ENCODE assay signal across 1 cellular context in the genomic region with DNA sequence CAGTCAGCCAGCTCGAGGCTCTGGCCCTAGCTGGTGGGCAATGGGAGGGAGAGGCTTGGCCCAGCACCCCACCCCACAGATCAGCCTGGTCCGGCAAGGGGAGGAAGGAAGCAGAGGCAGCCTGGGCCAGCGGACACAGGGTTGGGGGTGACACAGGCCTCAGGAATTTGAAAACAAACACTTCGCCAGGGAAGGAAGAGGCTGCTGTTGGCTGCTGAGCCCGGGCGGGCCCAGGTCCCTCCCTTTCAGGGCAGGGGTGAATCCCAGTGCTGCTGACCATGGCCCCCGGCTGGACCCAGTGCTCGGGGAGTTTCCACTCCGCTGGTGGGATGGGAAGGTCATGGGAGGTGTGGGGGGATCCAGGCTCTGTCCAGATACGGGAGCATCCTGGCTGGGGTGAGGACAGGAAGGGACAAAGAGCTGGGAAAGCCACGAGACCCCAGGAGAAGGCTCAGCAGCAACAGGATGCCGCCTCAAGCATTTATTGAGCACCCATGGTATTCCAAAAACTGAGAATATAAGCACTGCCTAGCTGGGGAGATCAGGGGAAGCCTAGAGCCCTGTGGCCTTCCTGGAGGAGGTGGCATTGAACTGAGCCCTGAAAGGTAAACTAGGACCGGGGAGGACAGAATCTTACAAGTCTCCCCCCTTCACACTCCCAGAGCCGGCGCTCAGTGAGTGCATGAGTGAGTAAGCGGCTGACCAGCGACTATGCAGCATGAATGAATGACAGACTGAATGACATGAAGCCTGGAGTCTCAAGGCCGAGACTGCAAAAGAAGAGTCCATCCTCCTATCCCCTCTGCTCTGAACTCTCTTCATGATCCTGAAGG.
TF ChIP-seq lines count a peak whose summit lies in the region.

No MANE protein-coding gene starts in this region.

TF ChIP-seq in HepG2, 621 proteins besides CTCF, POLR2A, EP300 and RAD21 (continued from another document and continues in another):
- TF ChIP-seq, protein P1, sequence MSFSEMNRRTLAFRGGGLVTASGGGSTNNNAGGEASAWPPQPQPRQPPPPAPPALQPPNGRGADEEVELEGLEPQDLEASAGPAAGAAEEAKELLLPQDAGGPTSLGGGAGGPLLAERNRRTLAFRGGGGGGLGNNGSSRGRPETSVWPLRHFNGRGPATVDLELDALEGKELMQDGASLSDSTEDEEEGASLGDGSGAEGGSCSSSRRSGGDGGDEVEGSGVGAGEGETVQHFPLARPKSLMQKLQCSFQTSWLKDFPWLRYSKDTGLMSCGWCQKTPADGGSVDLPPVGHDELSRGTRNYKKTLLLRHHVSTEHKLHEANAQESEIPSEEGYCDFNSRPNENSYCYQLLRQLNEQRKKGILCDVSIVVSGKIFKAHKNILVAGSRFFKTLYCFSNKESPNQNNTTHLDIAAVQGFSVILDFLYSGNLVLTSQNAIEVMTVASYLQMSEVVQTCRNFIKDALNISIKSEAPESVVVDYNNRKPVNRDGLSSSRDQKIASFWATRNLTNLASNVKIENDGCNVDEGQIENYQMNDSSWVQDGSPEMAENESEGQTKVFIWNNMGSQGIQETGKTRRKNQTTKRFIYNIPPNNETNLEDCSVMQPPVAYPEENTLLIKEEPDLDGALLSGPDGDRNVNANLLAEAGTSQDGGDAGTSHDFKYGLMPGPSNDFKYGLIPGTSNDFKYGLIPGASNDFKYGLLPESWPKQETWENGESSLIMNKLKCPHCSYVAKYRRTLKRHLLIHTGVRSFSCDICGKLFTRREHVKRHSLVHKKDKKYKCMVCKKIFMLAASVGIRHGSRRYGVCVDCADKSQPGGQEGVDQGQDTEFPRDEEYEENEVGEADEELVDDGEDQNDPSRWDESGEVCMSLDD (CRISPR knock-in tag; IDR thresholded peaks at IDR 0.05; ENCODE audit: borderline replicate concordance) = no peak; the same call in 1 of the 2 replicates
- peak; percentile 39 for TF ChIP-seq AGO1 (IDR thresholded peaks at IDR 0.05; ENCODE audit: low read depth, low read length, poor library complexity, severe bottlenecking)
- TF ChIP-seq, protein P2, sequence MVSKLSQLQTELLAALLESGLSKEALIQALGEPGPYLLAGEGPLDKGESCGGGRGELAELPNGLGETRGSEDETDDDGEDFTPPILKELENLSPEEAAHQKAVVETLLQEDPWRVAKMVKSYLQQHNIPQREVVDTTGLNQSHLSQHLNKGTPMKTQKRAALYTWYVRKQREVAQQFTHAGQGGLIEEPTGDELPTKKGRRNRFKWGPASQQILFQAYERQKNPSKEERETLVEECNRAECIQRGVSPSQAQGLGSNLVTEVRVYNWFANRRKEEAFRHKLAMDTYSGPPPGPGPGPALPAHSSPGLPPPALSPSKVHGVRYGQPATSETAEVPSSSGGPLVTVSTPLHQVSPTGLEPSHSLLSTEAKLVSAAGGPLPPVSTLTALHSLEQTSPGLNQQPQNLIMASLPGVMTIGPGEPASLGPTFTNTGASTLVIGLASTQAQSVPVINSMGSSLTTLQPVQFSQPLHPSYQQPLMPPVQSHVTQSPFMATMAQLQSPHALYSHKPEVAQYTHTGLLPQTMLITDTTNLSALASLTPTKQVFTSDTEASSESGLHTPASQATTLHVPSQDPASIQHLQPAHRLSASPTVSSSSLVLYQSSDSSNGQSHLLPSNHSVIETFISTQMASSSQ (IDR thresholded peaks at IDR 0.05; ENCODE audit: low read depth) = peak; percentile 34; the same call in 1 of the 2 replicates
- TF ChIP-seq, protein P2 (CRISPR knock-in tag; IDR thresholded peaks at IDR 0.05; ENCODE audit: borderline replicate concordance) = peak; percentile 64; the same call in 1 of the 2 replicates
- no peak for TF ChIP-seq ZNF264 (CRISPR knock-in tag; IDR thresholded peaks at IDR 0.05)
- no peak for TF ChIP-seq BRCA1 (CRISPR knock-in tag; IDR thresholded peaks at IDR 0.05)
- TF ChIP-seq ZNF333 (CRISPR knock-in tag; IDR thresholded peaks at IDR 0.05; ENCODE audit: borderline replicate concordance) = no peak
- TF ChIP-seq ZNF557 (CRISPR knock-in tag; IDR thresholded peaks at IDR 0.05) = no peak; the same call in 1 of the 2 replicates
- TF ChIP-seq ZNF781 (CRISPR knock-in tag; IDR thresholded peaks at IDR 0.05; ENCODE audit: borderline replicate concordance, not compliant biosample characterization) = peak; percentile 82
- TF ChIP-seq, protein P3, sequence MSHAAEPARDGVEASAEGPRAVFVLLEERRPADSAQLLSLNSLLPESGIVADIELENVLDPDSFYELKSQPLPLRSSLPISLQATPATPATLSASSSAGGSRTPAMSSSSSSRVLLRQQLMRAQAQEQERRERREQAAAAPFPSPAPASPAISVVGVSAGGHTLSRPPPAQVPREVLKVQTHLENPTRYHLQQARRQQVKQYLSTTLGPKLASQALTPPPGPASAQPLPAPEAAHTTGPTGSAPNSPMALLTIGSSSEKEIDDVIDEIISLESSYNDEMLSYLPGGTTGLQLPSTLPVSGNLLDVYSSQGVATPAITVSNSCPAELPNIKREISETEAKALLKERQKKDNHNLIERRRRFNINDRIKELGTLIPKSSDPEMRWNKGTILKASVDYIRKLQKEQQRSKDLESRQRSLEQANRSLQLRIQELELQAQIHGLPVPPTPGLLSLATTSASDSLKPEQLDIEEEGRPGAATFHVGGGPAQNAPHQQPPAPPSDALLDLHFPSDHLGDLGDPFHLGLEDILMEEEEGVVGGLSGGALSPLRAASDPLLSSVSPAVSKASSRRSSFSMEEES (CRISPR knock-in tag; IDR thresholded peaks at IDR 0.05) = no peak; the same call in 1 of the 2 replicates
- no peak for TF ChIP-seq TBX3 (IDR thresholded peaks at IDR 0.05; ENCODE audit: borderline replicate concordance)
- peak; percentile 97 for TF ChIP-seq JUN (CRISPR knock-in tag; IDR thresholded peaks at IDR 0.05)
- TF ChIP-seq SP2 (CRISPR knock-in tag; IDR thresholded peaks at IDR 0.05) = no peak
- TF ChIP-seq, protein P4, sequence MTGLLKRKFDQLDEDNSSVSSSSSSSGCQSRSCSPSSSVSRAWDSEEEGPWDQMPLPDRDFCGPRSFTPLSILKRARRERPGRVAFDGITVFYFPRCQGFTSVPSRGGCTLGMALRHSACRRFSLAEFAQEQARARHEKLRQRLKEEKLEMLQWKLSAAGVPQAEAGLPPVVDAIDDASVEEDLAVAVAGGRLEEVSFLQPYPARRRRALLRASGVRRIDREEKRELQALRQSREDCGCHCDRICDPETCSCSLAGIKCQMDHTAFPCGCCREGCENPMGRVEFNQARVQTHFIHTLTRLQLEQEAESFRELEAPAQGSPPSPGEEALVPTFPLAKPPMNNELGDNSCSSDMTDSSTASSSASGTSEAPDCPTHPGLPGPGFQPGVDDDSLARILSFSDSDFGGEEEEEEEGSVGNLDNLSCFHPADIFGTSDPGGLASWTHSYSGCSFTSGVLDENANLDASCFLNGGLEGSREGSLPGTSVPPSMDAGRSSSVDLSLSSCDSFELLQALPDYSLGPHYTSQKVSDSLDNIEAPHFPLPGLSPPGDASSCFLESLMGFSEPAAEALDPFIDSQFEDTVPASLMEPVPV (CRISPR knock-in tag; IDR thresholded peaks at IDR 0.05) = no peak
- TF ChIP-seq SRSF4 (IDR thresholded peaks at IDR 0.05; ENCODE audit: low read depth, low read length, poor library complexity, severe bottlenecking) = no peak
- TF ChIP-seq GTF3A (CRISPR knock-in tag; conservative IDR thresholded peaks at IDR 0.05) = no peak
- TF ChIP-seq SP4 (CRISPR knock-in tag; IDR thresholded peaks at IDR 0.05) = no peak; the same call in 1 of the 2 replicates
- peak; percentile 84 for TF ChIP-seq ZFX (CRISPR knock-in tag; IDR thresholded peaks at IDR 0.05; ENCODE audit: low read depth)
- TF ChIP-seq AHR (CRISPR knock-in tag; IDR thresholded peaks at IDR 0.05) = no peak
- TF ChIP-seq, protein P5, sequence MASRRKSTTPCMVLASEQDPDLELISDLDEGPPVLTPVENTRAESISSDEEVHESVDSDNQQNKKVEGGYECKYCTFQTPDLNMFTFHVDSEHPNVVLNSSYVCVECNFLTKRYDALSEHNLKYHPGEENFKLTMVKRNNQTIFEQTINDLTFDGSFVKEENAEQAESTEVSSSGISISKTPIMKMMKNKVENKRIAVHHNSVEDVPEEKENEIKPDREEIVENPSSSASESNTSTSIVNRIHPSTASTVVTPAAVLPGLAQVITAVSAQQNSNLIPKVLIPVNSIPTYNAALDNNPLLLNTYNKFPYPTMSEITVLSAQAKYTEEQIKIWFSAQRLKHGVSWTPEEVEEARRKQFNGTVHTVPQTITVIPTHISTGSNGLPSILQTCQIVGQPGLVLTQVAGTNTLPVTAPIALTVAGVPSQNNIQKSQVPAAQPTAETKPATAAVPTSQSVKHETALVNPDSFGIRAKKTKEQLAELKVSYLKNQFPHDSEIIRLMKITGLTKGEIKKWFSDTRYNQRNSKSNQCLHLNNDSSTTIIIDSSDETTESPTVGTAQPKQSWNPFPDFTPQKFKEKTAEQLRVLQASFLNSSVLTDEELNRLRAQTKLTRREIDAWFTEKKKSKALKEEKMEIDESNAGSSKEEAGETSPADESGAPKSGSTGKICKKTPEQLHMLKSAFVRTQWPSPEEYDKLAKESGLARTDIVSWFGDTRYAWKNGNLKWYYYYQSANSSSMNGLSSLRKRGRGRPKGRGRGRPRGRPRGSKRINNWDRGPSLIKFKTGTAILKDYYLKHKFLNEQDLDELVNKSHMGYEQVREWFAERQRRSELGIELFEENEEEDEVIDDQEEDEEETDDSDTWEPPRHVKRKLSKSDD (CRISPR knock-in tag; IDR thresholded peaks at IDR 0.05; ENCODE audit: low read depth) = no peak
- no peak for TF ChIP-seq SETDB1 (CRISPR knock-in tag; IDR thresholded peaks at IDR 0.05; ENCODE audit: borderline replicate concordance)
- TF ChIP-seq ZNF530 (CRISPR knock-in tag; IDR thresholded peaks at IDR 0.05; ENCODE audit: low read depth) = no peak
- 0 out of 2 replicates have a peak, but pooled peaks have one; percentile 34 for TF ChIP-seq ZNF274 (CRISPR knock-in tag; IDR thresholded peaks at IDR 0.05)
- no peak for TF ChIP-seq ZNF547 (CRISPR knock-in tag; IDR thresholded peaks at IDR 0.05)
- TF ChIP-seq RNF2 (conservative IDR thresholded peaks at IDR 0.05; ENCODE audit: low read depth) = no peak
- peak; percentile 84; the same call in 1 of the 2 replicates for TF ChIP-seq ETV5 (CRISPR knock-in tag; IDR thresholded peaks at IDR 0.05; ENCODE audit: borderline replicate concordance)
- TF ChIP-seq ZC3H4 (CRISPR knock-in tag; IDR thresholded peaks at IDR 0.05; ENCODE audit: borderline replicate concordance) = no peak
- TF ChIP-seq ZNF780A (CRISPR knock-in tag; IDR thresholded peaks at IDR 0.05) = no peak
- no peak for TF ChIP-seq RFX3 (CRISPR knock-in tag; IDR thresholded peaks at IDR 0.05)
- TF ChIP-seq, protein P6, sequence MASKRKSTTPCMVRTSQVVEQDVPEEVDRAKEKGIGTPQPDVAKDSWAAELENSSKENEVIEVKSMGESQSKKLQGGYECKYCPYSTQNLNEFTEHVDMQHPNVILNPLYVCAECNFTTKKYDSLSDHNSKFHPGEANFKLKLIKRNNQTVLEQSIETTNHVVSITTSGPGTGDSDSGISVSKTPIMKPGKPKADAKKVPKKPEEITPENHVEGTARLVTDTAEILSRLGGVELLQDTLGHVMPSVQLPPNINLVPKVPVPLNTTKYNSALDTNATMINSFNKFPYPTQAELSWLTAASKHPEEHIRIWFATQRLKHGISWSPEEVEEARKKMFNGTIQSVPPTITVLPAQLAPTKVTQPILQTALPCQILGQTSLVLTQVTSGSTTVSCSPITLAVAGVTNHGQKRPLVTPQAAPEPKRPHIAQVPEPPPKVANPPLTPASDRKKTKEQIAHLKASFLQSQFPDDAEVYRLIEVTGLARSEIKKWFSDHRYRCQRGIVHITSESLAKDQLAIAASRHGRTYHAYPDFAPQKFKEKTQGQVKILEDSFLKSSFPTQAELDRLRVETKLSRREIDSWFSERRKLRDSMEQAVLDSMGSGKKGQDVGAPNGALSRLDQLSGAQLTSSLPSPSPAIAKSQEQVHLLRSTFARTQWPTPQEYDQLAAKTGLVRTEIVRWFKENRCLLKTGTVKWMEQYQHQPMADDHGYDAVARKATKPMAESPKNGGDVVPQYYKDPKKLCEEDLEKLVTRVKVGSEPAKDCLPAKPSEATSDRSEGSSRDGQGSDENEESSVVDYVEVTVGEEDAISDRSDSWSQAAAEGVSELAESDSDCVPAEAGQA (IDR thresholded peaks at IDR 0.05; ENCODE audit: low read depth) = 0 out of 2 replicates have a peak, but pooled peaks have one; percentile 19
- TF ChIP-seq, protein P6 (CRISPR knock-in tag; IDR thresholded peaks at IDR 0.05; ENCODE audit: borderline replicate concordance) = no peak
- TF ChIP-seq, protein P7, sequence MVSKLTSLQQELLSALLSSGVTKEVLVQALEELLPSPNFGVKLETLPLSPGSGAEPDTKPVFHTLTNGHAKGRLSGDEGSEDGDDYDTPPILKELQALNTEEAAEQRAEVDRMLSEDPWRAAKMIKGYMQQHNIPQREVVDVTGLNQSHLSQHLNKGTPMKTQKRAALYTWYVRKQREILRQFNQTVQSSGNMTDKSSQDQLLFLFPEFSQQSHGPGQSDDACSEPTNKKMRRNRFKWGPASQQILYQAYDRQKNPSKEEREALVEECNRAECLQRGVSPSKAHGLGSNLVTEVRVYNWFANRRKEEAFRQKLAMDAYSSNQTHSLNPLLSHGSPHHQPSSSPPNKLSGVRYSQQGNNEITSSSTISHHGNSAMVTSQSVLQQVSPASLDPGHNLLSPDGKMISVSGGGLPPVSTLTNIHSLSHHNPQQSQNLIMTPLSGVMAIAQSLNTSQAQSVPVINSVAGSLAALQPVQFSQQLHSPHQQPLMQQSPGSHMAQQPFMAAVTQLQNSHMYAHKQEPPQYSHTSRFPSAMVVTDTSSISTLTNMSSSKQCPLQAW (CRISPR knock-in tag; IDR thresholded peaks at IDR 0.05) = no peak
- TF ChIP-seq ZNF674 (CRISPR knock-in tag; IDR thresholded peaks at IDR 0.05; ENCODE audit: low read depth) = no peak
- peak; percentile 34; the same call in 1 of the 2 replicates for TF ChIP-seq NFYB (CRISPR knock-in tag; IDR thresholded peaks at IDR 0.05)
